Comparison of ENCODE assay signal across 34 cellular contexts in the genomic region with DNA sequence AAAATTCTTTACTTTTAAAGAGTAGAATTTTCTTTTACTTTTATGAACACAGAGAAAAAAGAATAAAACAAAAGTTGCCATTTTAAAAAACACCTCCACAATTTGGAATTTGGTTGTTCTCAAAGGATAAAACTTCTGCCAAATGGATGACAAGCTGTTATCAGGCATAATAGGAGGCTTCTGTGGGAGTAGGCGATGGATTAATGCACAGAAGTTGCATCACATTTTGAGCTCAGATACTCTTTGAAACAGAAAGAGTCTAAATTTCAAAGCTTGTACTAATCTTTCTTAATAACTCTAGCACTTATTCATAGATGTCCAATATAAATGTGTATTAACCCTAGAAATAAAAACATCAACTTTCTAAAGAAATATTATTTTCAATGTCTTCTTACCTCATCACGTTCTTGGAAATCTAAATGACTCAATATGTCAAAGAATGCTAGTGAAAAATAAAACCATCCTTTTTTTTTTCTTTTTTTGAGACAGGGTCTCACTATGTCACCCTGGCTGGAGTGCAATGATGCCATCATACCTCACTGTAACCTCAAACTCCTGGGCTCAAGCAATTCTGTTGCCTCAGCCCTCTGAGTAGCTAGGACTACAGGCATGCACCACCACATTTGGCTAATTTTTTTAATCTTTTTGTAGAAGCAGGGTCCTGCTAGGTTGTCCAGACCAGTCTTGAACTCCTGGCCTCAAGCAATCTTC.
A peak's percentile ranks its signal among the peaks of the same experiment; 100 is the strongest.
DNase-seq lines count a peak whose midpoint lies in the region; ATAC-seq and TF ChIP-seq lines count a peak whose summit lies in the region.
"Had no signal": no experiment of that assay in that cellular context is flagged by ENCODE, and none has a peak within 500 bp of the region (broad histone marks: within the 10 kb centered on the region; RNA-seq: fewer than 3 reads in every experiment).

No MANE protein-coding gene starts in this region.

- peak; percentile 10 to 35 for DNase-seq in SJCRH30
- peak; percentile 33 to 56 for DNase-seq in fibroblast of lung (ENCODE audit: low read depth in 2 of 2)
- DNase-seq in osteoblast (ENCODE audit: insufficient read length, low spot score, missing footprints): no peak
- no peak for DNase-seq in NOMO-1 treated with DMSO at 0.1 percent for 48 hours (lab: John Stamatoyannopoulos, UW; ENCODE audit: unreplicated experiment)
- no peak for DNase-seq in naive thymus-derived CD4-positive, alpha-beta T cell
- no peak for DNase-seq in stimulated activated CD4-positive, alpha-beta T cell treated with anti-CD3 and anti-CD28 coated beads, Interleukin-4, amount 100 ng/mL, for 4 hours
- DNase-seq: activated CD4-positive, alpha-beta T cell treated with anti-CD3 and anti-CD28 coated beads for 4 hours; activated CD8-positive, alpha-beta memory T cell treated with anti-CD3 and anti-CD28 coated beads for 24 hours; activated gamma-delta T cell treated with Interleukin-2 at 50 U/mL for 16 hours; activated naive CD8-positive, alpha-beta T cell treated with anti-CD3 and anti-CD28 coated beads, Interleukin-2, amount 50 U/mL, for 24 hours; CD8-positive, alpha-beta T cell; colonic mucosa; DMS 273 treated with DMSO at 0.1 percent for 48 hours; effector CD8-positive, alpha-beta T cell; GOT3; Kasumi-1; left cardiac atrium; NCI-H1694; NCI-H2171 treated with DMSO at 0.1 percent for 48 hours; NCI-H524 treated with DMSO at 0.1 percent for 48 hours; NK-92 treated with Interleukin-12 subunit alpha and Interleukin-12 subunit beta, amount 100 ng/mL, for 24 hours; Peyer's patch; stimulated activated CD8-positive, alpha-beta memory T cell treated with anti-CD3 and anti-CD28 coated beads, Interleukin-4, amount 100 ng/mL, for 48 hours; stomach; T-helper 2 cell had no signal

- H4K20me1 ChIP-seq in fibroblast of lung (ENCODE audit: control insufficient read depth, extremely low read depth, insufficient read depth, low read length) (no peaks in the 10 kb centered on the region), osteoblast (ENCODE audit: insufficient read depth, low read length) (no peaks in the 10 kb centered on the region)

- H3K27ac ChIP-seq in ACC112 (ENCODE audit: low read depth, low read length) (peak overlapping the region; percentile 70), SJCRH30 (no peak overlapping the region), fibroblast of lung (ENCODE audit: insufficient read depth, low read length) (no peak overlapping the region), osteoblast (ENCODE audit: low read depth, low read length) (peak overlapping the region; percentile 50)
- no peak overlapping the region for H3K27ac ChIP-seq in naive thymus-derived CD4-positive, alpha-beta T cell (ENCODE audit: low read depth, low read length)
- H3K27ac ChIP-seq: colonic mucosa, foreskin keratinocyte, neutrophil, Peyer's patch, skin epidermis, stomach had no signal

- H2AFZ ChIP-seq in ACC112 (ENCODE audit: low read length, unreplicated experiment): no peak overlapping the region
- no peak overlapping the region for H2AFZ ChIP-seq in fibroblast of lung (ENCODE audit: low read length)
- no peak overlapping the region for H2AFZ ChIP-seq in osteoblast (ENCODE audit: low read length)

- H3K36me3 ChIP-seq in ACC112 (ENCODE audit: insufficient read depth, low read length): no peaks in the 10 kb centered on the region
- H3K36me3 ChIP-seq in SJCRH30: no peaks in the 10 kb centered on the region
- H3K36me3 ChIP-seq in fibroblast of lung (ENCODE audit: control insufficient read depth, insufficient read depth, low read length): no peaks in the 10 kb centered on the region
- H3K36me3 ChIP-seq in osteoblast (ENCODE audit: insufficient read depth, low read length): no peaks in the 10 kb centered on the region
- no peaks in the 10 kb centered on the region for H3K36me3 ChIP-seq in naive thymus-derived CD4-positive, alpha-beta T cell (ENCODE audit: control insufficient read depth in 2 of 3, insufficient read depth in 3 of 3, low read length in 3 of 3)
- H3K36me3 ChIP-seq: colonic mucosa, neutrophil, Peyer's patch, stomach, tibial nerve had no signal

- H3K4me2 ChIP-seq in fibroblast of lung (ENCODE audit: extremely low read depth, insufficient read depth, low read length) (no peak overlapping the region), osteoblast (ENCODE audit: insufficient read depth, low read length) (no peak overlapping the region)

- H3K4me3 ChIP-seq in ACC112 (ENCODE audit: low read depth, low read length) (no peak overlapping the region), SJCRH30 (no peak overlapping the region), fibroblast of lung (replicated peaks in 1 of 4; ENCODE audit: control extremely low read depth in 1 of 4, insufficient read depth in 1 of 4, low read depth in 3 of 4, low read length in 4 of 4) (no peak overlapping the region), osteoblast (ENCODE audit: insufficient read depth, low read length) (no peak overlapping the region)
- no peak overlapping the region for H3K4me3 ChIP-seq in naive thymus-derived CD4-positive, alpha-beta T cell (ENCODE audit: low read length)
- H3K4me3 ChIP-seq: colonic mucosa, Peyer's patch, skin epidermis, stomach, tibial nerve had no signal

- no peak for TF ChIP-seq CTCF in fibroblast of lung (conservative IDR thresholded peaks at IDR 0.05 in 1 of 2, IDR thresholded peaks at IDR 0.05 in 1 of 2; ENCODE audit: low read depth in 1 of 2, low read length in 2 of 2)
- TF ChIP-seq CTCF in osteoblast (IDR thresholded peaks at IDR 0.05; ENCODE audit: extremely low read depth, low read depth, low read length): no peak

- H3K27ac Mint-ChIP-seq in naive thymus-derived CD4-positive, alpha-beta T cell: no peak overlapping the region
- H3K27ac Mint-ChIP-seq: activated naive CD8-positive, alpha-beta T cell treated with anti-CD3 and anti-CD28 coated beads, Interleukin-2, amount 50 U/mL, for 24 hours; B cell; brain; CD8-positive, alpha-beta T cell had no signal

- H3K9me3 Mint-ChIP-seq in naive thymus-derived CD4-positive, alpha-beta T cell: peaks cover 0 to under 1% (median 0%) of the 10 kb centered on the region in 11 donors
- H3K9me3 Mint-ChIP-seq: activated naive CD8-positive, alpha-beta T cell treated with anti-CD3 and anti-CD28 coated beads, Interleukin-2, amount 50 U/mL, for 24 hours; CD8-positive, alpha-beta T cell had no signal

- no peaks in the 10 kb centered on the region for H3K9me3 ChIP-seq in SJCRH30 (replicated peaks)
- no peaks in the 10 kb centered on the region for H3K9me3 ChIP-seq in fibroblast of lung (ENCODE audit: control insufficient read depth, insufficient read depth, low read depth, low read length)
- H3K9me3 ChIP-seq in osteoblast (ENCODE audit: low read depth, low read length): no peaks in the 10 kb centered on the region
- no peaks in the 10 kb centered on the region for H3K9me3 ChIP-seq in naive thymus-derived CD4-positive, alpha-beta T cell (ENCODE audit: control insufficient read depth in 2 of 3, low read length in 3 of 3)
- H3K9me3 ChIP-seq: colonic mucosa, neutrophil, Peyer's patch had no signal

- POLR2A ChIA-PET in naive thymus-derived CD4-positive, alpha-beta T cell (lab: Charles Lee): no interaction called here

- H3K27me3 ChIP-seq in ACC112 (ENCODE audit: insufficient read depth, low read length) (no peaks in the 10 kb centered on the region), SJCRH30 (no peaks in the 10 kb centered on the region), fibroblast of lung (ENCODE audit: control insufficient read depth, insufficient read depth, low read length) (no peaks in the 10 kb centered on the region), osteoblast (ENCODE audit: insufficient read depth, low read length) (no peaks in the 10 kb centered on the region)
- no peaks in the 10 kb centered on the region for H3K27me3 ChIP-seq in naive thymus-derived CD4-positive, alpha-beta T cell (ENCODE audit: control insufficient read depth in 2 of 2, insufficient read depth in 2 of 2, low read length in 2 of 2)
- H3K27me3 ChIP-seq: colonic mucosa, foreskin keratinocyte, neutrophil, Peyer's patch, stomach, tibial nerve had no signal

- H3K36me3 Mint-ChIP-seq in naive thymus-derived CD4-positive, alpha-beta T cell: no peaks in the 10 kb centered on the region
- H3K36me3 Mint-ChIP-seq: brain; CD8-positive, alpha-beta T cell had no signal

- CTCF ChIA-PET in naive thymus-derived CD4-positive, alpha-beta T cell (lab: Charles Lee): no interaction called here

- no peak overlapping the region for H3K4me3 Mint-ChIP-seq in naive thymus-derived CD4-positive, alpha-beta T cell
- H3K4me3 Mint-ChIP-seq: activated naive CD8-positive, alpha-beta T cell treated with anti-CD3 and anti-CD28 coated beads, Interleukin-2, amount 50 U/mL, for 24 hours; B cell; brain; CD8-positive, alpha-beta T cell had no signal

- intact Hi-C loops in naive thymus-derived CD4-positive, alpha-beta T cell (cut with micrococcal nuclease): no loop called here

- peaks cover 19% of the 10 kb centered on the region for H3K4me1 ChIP-seq in ACC112 (ENCODE audit: control insufficient read depth, insufficient read depth, low read length, unreplicated experiment)
- H3K4me1 ChIP-seq in SJCRH30: peaks cover 10% of the 10 kb centered on the region; the same call in 1 of the 2 replicates
- no peaks in the 10 kb centered on the region for H3K4me1 ChIP-seq in fibroblast of lung (ENCODE audit: control insufficient read depth, extremely low read depth, insufficient read depth, low read length)
- H3K4me1 ChIP-seq in osteoblast (ENCODE audit: insufficient read depth, low read length): peaks cover 7% of the 10 kb centered on the region
- H3K4me1 ChIP-seq in naive thymus-derived CD4-positive, alpha-beta T cell (ENCODE audit: control insufficient read depth in 2 of 2, insufficient read depth in 2 of 2, low read length in 2 of 2): no peaks in the 10 kb centered on the region
- H3K4me1 ChIP-seq: colonic mucosa, Peyer's patch, stomach had no signal

- ATAC-seq in naive thymus-derived CD4-positive, alpha-beta T cell: no peak
- ATAC-seq in activated CD4-positive, CD25-positive, alpha-beta regulatory T cell treated with anti-CD3 and anti-CD28 coated beads, Interleukin-2, amount 50 U/mL, for 24 hours: no peak
- ATAC-seq: activated naive CD8-positive, alpha-beta T cell treated with anti-CD3 and anti-CD28 coated beads, Interleukin-2, amount 50 U/mL, for 24 hours; CD8-positive, alpha-beta T cell; foreskin keratinocyte; HepG2 had no signal

- no peaks in the 10 kb centered on the region for H3K4me1 Mint-ChIP-seq in naive thymus-derived CD4-positive, alpha-beta T cell
- H3K4me1 Mint-ChIP-seq: activated naive CD8-positive, alpha-beta T cell treated with anti-CD3 and anti-CD28 coated beads, Interleukin-2, amount 50 U/mL, for 24 hours; B cell had no signal

- peaks cover 0 to 2% (median 0%) of the 10 kb centered on the region in 5 donors for H3K27me3 Mint-ChIP-seq in naive thymus-derived CD4-positive, alpha-beta T cell
- H3K27me3 Mint-ChIP-seq: activated naive CD8-positive, alpha-beta T cell treated with anti-CD3 and anti-CD28 coated beads, Interleukin-2, amount 50 U/mL, for 24 hours; brain had no signal

- H3K9ac ChIP-seq in fibroblast of lung (ENCODE audit: insufficient read depth, low read length): no peak overlapping the region

- H3K79me2 ChIP-seq in ACC112 (ENCODE audit: control insufficient read depth, insufficient read depth, low read length, unreplicated experiment) (no peaks in the 10 kb centered on the region), fibroblast of lung (ENCODE audit: control insufficient read depth, insufficient read depth, low read length) (no peaks in the 10 kb centered on the region), osteoblast (ENCODE audit: insufficient read depth, low read length) (no peaks in the 10 kb centered on the region)

Comparison
In these comparisons a context has a peak if more than half of its experiments do, and no peak if none do; other contexts are left out.
1. H3K27ac ChIP-seq: peak in ACC112 (single experiment) and osteoblast (single experiment); none in SJCRH30 (single experiment), fibroblast of lung (single experiment) and naive thymus-derived CD4-positive, alpha-beta T cell (single experiment).
2. DNase-seq: peak in SJCRH30 (2 of 2) and fibroblast of lung (2 of 2); none in osteoblast (single experiment), NOMO-1 treated with DMSO at 0.1 percent for 48 hours (single experiment), naive thymus-derived CD4-positive, alpha-beta T cell (0 of 9) and stimulated activated CD4-positive, alpha-beta T cell treated with anti-CD3 and anti-CD28 coated beads, Interleukin-4, amount 100 ng/mL, for 4 hours (0 of 2).